Comparison of ENCODE assay signal across 17 cellular contexts in genomic region chrX:10612215-10612614, GRCh38. TPM values are rescaled to one million over a fixed set of nuclear protein-coding genes. Genes with fewer than 3 reads are reported as not detected.
DNase-seq lines count a peak whose midpoint lies in the region; ATAC-seq and TF ChIP-seq lines count a peak whose summit lies in the region.
"Had no signal": no experiment of that assay in that cellular context is flagged by ENCODE, and none has a peak within 500 bp of the region (broad histone marks: within the 10 kb centered on the region; RNA-seq: fewer than 3 reads in every experiment).

No MANE protein-coding gene starts in this region.

- ATAC-seq in WTC11, result no peak
- ATAC-seq in activated CD8-positive, alpha-beta T cell treated with anti-CD3 and anti-CD28 coated beads for 36 hours, result no peak
- ATAC-seq in HG02973 (IDR thresholded peaks at IDR 0.05; ENCODE audit: unreplicated experiment), result no peak
- ATAC-seq: activated CD8-positive, alpha-beta T cell treated with anti-CD3 and anti-CD28 coated beads, Interleukin-2, amount 10 ng/mL, durations not matched to agents 7 days and 5 days; HCT116; stimulated activated memory B cell treated with anti-CD40 and anti-IgM and Interleukin-4, amounts not matched to agents 10 μg/mL and 1 μg/mL and 100 μg/mL, for 72 hours had no signal

- no peaks in the 10 kb centered on the region for H3K4me1 ChIP-seq in prostate gland (replicated peaks)
- H3K4me1 ChIP-seq: BLaER1 treated with 17β-estradiol and CSF1 and Interleukin-3, amounts not matched to agents 10 nM and 100 nM had no signal

- H3K27ac ChIP-seq in WERI-Rb-1 (no peak overlapping the region), prostate gland (no peak overlapping the region)
- H3K27ac ChIP-seq: BLaER1 treated with 17β-estradiol and CSF1 and Interleukin-3, amounts not matched to agents 10 nM and 100 nM had no signal

- POLR2A ChIA-PET in WTC11 (lab: Charles Lee), result no interaction called here
- POLR2A ChIA-PET in activated CD8-positive, alpha-beta T cell treated with anti-CD3 and anti-CD28 coated beads for 36 hours (lab: Charles Lee), result no interaction called here

- CTCF ChIA-PET in WTC11 (lab: Charles Lee), result no interaction called here
- CTCF ChIA-PET in activated CD8-positive, alpha-beta T cell treated with anti-CD3 and anti-CD28 coated beads for 36 hours (lab: Charles Lee), result no interaction called here

- peaks cover 86% of the 10 kb centered on the region for H3K4me1 Mint-ChIP-seq in WTC11
- H3K4me1 Mint-ChIP-seq in activated CD8-positive, alpha-beta T cell treated with anti-CD3 and anti-CD28 coated beads for 36 hours (ENCODE audit: low read depth), result no peaks in the 10 kb centered on the region

- H3K36me3 Mint-ChIP-seq in WTC11, result no peaks in the 10 kb centered on the region
- no peaks in the 10 kb centered on the region for H3K36me3 Mint-ChIP-seq in activated CD8-positive, alpha-beta T cell treated with anti-CD3 and anti-CD28 coated beads for 36 hours (ENCODE audit: low read depth)
- H3K36me3 Mint-ChIP-seq: stimulated activated memory B cell treated with anti-CD40 and anti-IgM and Interleukin-4, amounts not matched to agents 10 μg/mL and 1 μg/mL and 100 μg/mL, for 72 hours had no signal

- TF ChIP-seq CTCF in WTC11 (IDR thresholded peaks at IDR 0.05), result no peak
- TF ChIP-seq CTCF in fibroblast of the aortic adventitia (IDR thresholded peaks at IDR 0.05; ENCODE audit: insufficient read depth, low read length), result no peak
- TF ChIP-seq CTCF in activated CD8-positive, alpha-beta T cell treated with anti-CD3 and anti-CD28 coated beads for 36 hours (IDR thresholded peaks at IDR 0.05), result no peak
- no peak for TF ChIP-seq CTCF in WERI-Rb-1 (IDR thresholded peaks at IDR 0.05; ENCODE audit: low read depth, low read length)
- TF ChIP-seq CTCF in prostate gland (IDR thresholded peaks at IDR 0.05), result no peak

- WGBS in prostate gland, result 60% methylated on average over 4 of the region's 4 CpGs

- H3K27ac Mint-ChIP-seq in WTC11, result peak overlapping the region; percentile 96
- no peak overlapping the region for H3K27ac Mint-ChIP-seq in activated CD8-positive, alpha-beta T cell treated with anti-CD3 and anti-CD28 coated beads for 36 hours
- H3K27ac Mint-ChIP-seq: activated CD8-positive, alpha-beta T cell treated with anti-CD3 and anti-CD28 coated beads, Interleukin-2, amount 10 ng/mL, durations not matched to agents 7 days and 5 days; stimulated activated memory B cell treated with anti-CD40 and anti-IgM and Interleukin-4, amounts not matched to agents 10 μg/mL and 1 μg/mL and 100 μg/mL, for 72 hours had no signal

- TF ChIP-seq POLR2A in prostate gland (IDR thresholded peaks at IDR 0.05), result no peak

- H3K27me3 Mint-ChIP-seq in WTC11 (ENCODE audit: low read depth), result no peaks in the 10 kb centered on the region
- H3K27me3 Mint-ChIP-seq in activated CD8-positive, alpha-beta T cell treated with anti-CD3 and anti-CD28 coated beads for 36 hours, result peaks cover 9% of the 10 kb centered on the region

- no peaks in the 10 kb centered on the region for H3K36me3 ChIP-seq in WERI-Rb-1
- H3K36me3 ChIP-seq in prostate gland, result no peaks in the 10 kb centered on the region
- H3K36me3 ChIP-seq: BLaER1 treated with 17β-estradiol and CSF1 and Interleukin-3, amounts not matched to agents 10 nM and 100 nM had no signal

- no peaks in the 10 kb centered on the region for H3K9me3 ChIP-seq in WERI-Rb-1 (ENCODE audit: severe bottlenecking)
- no peaks in the 10 kb centered on the region for H3K9me3 ChIP-seq in prostate gland
- H3K9me3 ChIP-seq: BLaER1 treated with 17β-estradiol and CSF1 and Interleukin-3, amounts not matched to agents 10 nM and 100 nM had no signal

- peak; percentile 15 for DNase-seq in GM03348 (ENCODE audit: low spot score)
- DNase-seq in WTC11 (ENCODE audit: low spot score), result no peak
- DNase-seq in fibroblast of the aortic adventitia (ENCODE audit: low read depth), result peak; percentile 56
- peak; percentile 91 for DNase-seq in renal cortical epithelial cell (ENCODE audit: low read depth)
- no peak for DNase-seq in activated CD8-positive, alpha-beta T cell treated with anti-CD3 and anti-CD28 coated beads for 36 hours
- DNase-seq in WERI-Rb-1, result no peak
- DNase-seq in prostate gland (ENCODE audit: low spot score), result no peak
- DNase-seq: activated CD8-positive, alpha-beta T cell treated with anti-CD3 and anti-CD28 coated beads, Interleukin-2, amount 10 ng/mL, durations not matched to agents 7 days and 5 days; activated naive CD4-positive, alpha-beta T cell; GDM1; NCI-H510A treated with DMSO at 0.1 percent for 48 hours; stimulated activated CD4-positive, alpha-beta T cell treated with anti-CD3 and anti-CD28 coated beads, Interleukin-2, amount 100 ng/mL, for 24 hours; T-helper 9 cell had no signal

- no peaks in the 10 kb centered on the region for H3K9me3 Mint-ChIP-seq in WTC11
- H3K9me3 Mint-ChIP-seq in activated CD8-positive, alpha-beta T cell treated with anti-CD3 and anti-CD28 coated beads for 36 hours, result no peaks in the 10 kb centered on the region
- H3K9me3 Mint-ChIP-seq: stimulated activated memory B cell treated with anti-CD40 and anti-IgM and Interleukin-4, amounts not matched to agents 10 μg/mL and 1 μg/mL and 100 μg/mL, for 72 hours had no signal

- intact Hi-C loops in activated CD8-positive, alpha-beta T cell treated with anti-CD3 and anti-CD28 coated beads for 36 hours (cut with micrococcal nuclease), result no loop called here
- intact Hi-C loops in prostate gland (cut with DNase I), result loop anchor here (10.0 kb wide), 2 partner anchors 417 to 493 kb away; no protein-coding TSS in a partner anchor

- H3K27me3 ChIP-seq in WERI-Rb-1 (ENCODE audit: insufficient read depth, low read depth, severe bottlenecking) (peaks cover 18% of the 10 kb centered on the region), prostate gland (replicated peaks; ENCODE audit: insufficient read depth) (no peaks in the 10 kb centered on the region)

- peak overlapping the region; percentile 21; the same call in 1 of the 2 replicates for H3K4me3 Mint-ChIP-seq in WTC11
- no peak overlapping the region for H3K4me3 Mint-ChIP-seq in activated CD8-positive, alpha-beta T cell treated with anti-CD3 and anti-CD28 coated beads for 36 hours
- H3K4me3 Mint-ChIP-seq: activated CD8-positive, alpha-beta T cell treated with anti-CD3 and anti-CD28 coated beads, Interleukin-2, amount 10 ng/mL, durations not matched to agents 7 days and 5 days; stimulated activated memory B cell treated with anti-CD40 and anti-IgM and Interleukin-4, amounts not matched to agents 10 μg/mL and 1 μg/mL and 100 μg/mL, for 72 hours had no signal

- H3K4me3 ChIP-seq in fibroblast of the aortic adventitia (ENCODE audit: low read depth, low read length) (no peak overlapping the region), WERI-Rb-1 (ENCODE audit: low read depth, low read length) (no peak overlapping the region), prostate gland (no peak overlapping the region)
- H3K4me3 ChIP-seq: BLaER1 treated with 17β-estradiol and CSF1 and Interleukin-3, amounts not matched to agents 10 nM and 100 nM had no signal

TF ChIP-seq in WTC11, 78 proteins besides CTCF, POLR2A, EP300 and RAD21 (continues in another document):
- TF ChIP-seq NFYB (CRISPR knock-in tag; conservative IDR thresholded peaks at IDR 0.05; ENCODE audit: low read depth) (no peak), NFE2L1 (CRISPR knock-in tag; IDR thresholded peaks at IDR 0.05) (no peak), GTF2I (CRISPR knock-in tag; conservative IDR thresholded peaks at IDR 0.05) (no peak), CDX4 (CRISPR knock-in tag; IDR thresholded peaks at IDR 0.05; ENCODE audit: borderline replicate concordance) (no peak), SOX15 (CRISPR knock-in tag; IDR thresholded peaks at IDR 0.05) (no peak), NR3C1 (CRISPR knock-in tag; conservative IDR thresholded peaks at IDR 0.05; ENCODE audit: low read depth) (no peak), PRDM15 (CRISPR knock-in tag; IDR thresholded peaks at IDR 0.05) (no peak), OVOL2 (CRISPR knock-in tag; IDR thresholded peaks at IDR 0.05; ENCODE audit: borderline replicate concordance) (no peak), MYBL2 (CRISPR knock-in tag; IDR thresholded peaks at IDR 0.05) (no peak)

RNA-seq across cellular contexts. Expression of gene MID1, which starts 8.2 kb away (rescaled TPM):
- total RNA-seq in WTC11 (2021), result 40.1 to 52.2 TPM (median 45.4 TPM) in 3 replicates
- 18.0 and 20.4 TPM in 2 replicates for total RNA-seq in fibroblast of the aortic adventitia (ENCODE audit: low replicate concordance)
- total RNA-seq in renal cortical epithelial cell, result 10.2 and 26.6 TPM in 2 replicates
- total RNA-seq in activated CD8-positive, alpha-beta T cell treated with anti-CD3 and anti-CD28 coated beads for 36 hours, result 1 to 10 TPM in 1 of 2 experiments, under 1 TPM in 1; 0.61 to 1.1 TPM
- total RNA-seq in prostate gland, result 10 to 100 TPM; 14.6 to 26.1 TPM

Comparison
In these comparisons a context has a peak if more than half of its experiments do, and no peak if none do; other contexts are left out.
1. DNase-seq: peak in GM03348 (single experiment), fibroblast of the aortic adventitia (single experiment) and renal cortical epithelial cell (single experiment); none in WTC11 (single experiment), activated CD8-positive, alpha-beta T cell treated with anti-CD3 and anti-CD28 coated beads for 36 hours (single experiment), WERI-Rb-1 (single experiment) and prostate gland (single experiment).